11 cellular contexts compared by ENCODE assay signal in genomic region chr1:86082183-86082582, GRCh38.
A peak's percentile ranks its signal among the peaks of the same experiment; 100 is the strongest.
DNase-seq lines count a peak whose midpoint lies in the region; ATAC-seq and TF ChIP-seq lines count a peak whose summit lies in the region.
"Had no signal": no experiment of that assay in that cellular context is flagged by ENCODE, and none has a peak within 500 bp of the region (broad histone marks: within the 10 kb centered on the region; RNA-seq: fewer than 3 reads in every experiment).

No MANE protein-coding gene starts in this region.

- no peak overlapping the region for H3K4me2 ChIP-seq in OCI-LY7 (ENCODE audit: low read length)

- no peaks in the 10 kb centered on the region for H3K79me2 ChIP-seq in OCI-LY7 (ENCODE audit: insufficient read depth, low read depth, low read length)

- H2AFZ ChIP-seq in OCI-LY7 (ENCODE audit: low read length): no peak overlapping the region

- H3K4me3 ChIP-seq in OCI-LY7 (ENCODE audit: low read depth, low read length, poor library complexity, severe bottlenecking): no peak overlapping the region
- H3K4me3 ChIP-seq in foreskin fibroblast (ENCODE audit: low read depth in 1 of 2, low read length in 2 of 2): no peak overlapping the region
- H3K4me3 ChIP-seq in thyroid gland (replicated peaks in 1 of 3): no peak overlapping the region
- H3K4me3 ChIP-seq: ascending aorta, upper lobe of left lung had no signal

- H3K4me1 ChIP-seq in OCI-LY7 (ENCODE audit: insufficient read depth, low read length, poor library complexity, severe bottlenecking): no peaks in the 10 kb centered on the region
- no peaks in the 10 kb centered on the region for H3K4me1 ChIP-seq in thyroid gland
- H3K4me1 ChIP-seq: ascending aorta, Caco-2, upper lobe of left lung had no signal

- intact Hi-C loops in OCI-LY7 (cut with micrococcal nuclease; ENCODE audit: unreplicated experiment): no loop called here
- intact Hi-C loops in thyroid gland (cut with DNase I): no loop called here

- H3K36me3 ChIP-seq in OCI-LY7 (ENCODE audit: insufficient read depth, low read length) (no peaks in the 10 kb centered on the region), thyroid gland (no peaks in the 10 kb centered on the region)
- H3K36me3 ChIP-seq: ascending aorta, upper lobe of left lung had no signal

- no peak for ATAC-seq in GM18498 (IDR thresholded peaks at IDR 0.05; ENCODE audit: unreplicated experiment)

- TF ChIP-seq CTCF in OCI-LY7 (conservative IDR thresholded peaks at IDR 0.05; ENCODE audit: low read length): peak; percentile 55
- TF ChIP-seq CTCF in foreskin fibroblast (IDR thresholded peaks at IDR 0.05; ENCODE audit: low read depth, low read length): peak; percentile 6
- no peak for TF ChIP-seq CTCF in thyroid gland (IDR thresholded peaks at IDR 0.05)

- H3K27me3 ChIP-seq in thyroid gland: no peaks in the 10 kb centered on the region
- H3K27me3 ChIP-seq: ascending aorta, upper lobe of left lung had no signal

- H3K27ac ChIP-seq in OCI-LY7 (ENCODE audit: low read depth, low read length, poor library complexity, severe bottlenecking) (no peak overlapping the region), thyroid gland (no peak overlapping the region)
- H3K27ac ChIP-seq: ascending aorta, upper lobe of left lung had no signal

- CTCF ChIA-PET in OCI-LY7 (lab: Charles Lee; ENCODE audit: unreplicated experiment): no interaction called here

- TF ChIP-seq POLR2A in thyroid gland (IDR thresholded peaks at IDR 0.05): no peak

- DNase-seq in ELR (ENCODE audit: low read depth): peak; percentile 41
- DNase-seq in HCEC 1CT: peak; percentile 7
- no peak for DNase-seq in OCI-LY7 (ENCODE audit: low spot score)
- DNase-seq in foreskin fibroblast: no peak
- DNase-seq in thyroid gland: no peak
- DNase-seq in kidney glomerular epithelial cell (lab: John Stamatoyannopoulos, UW): no peak
- no peak for DNase-seq in HPDE6-E6E7 (ENCODE audit: extremely low spot score)
- DNase-seq: Caco-2 had no signal

- H4K20me1 ChIP-seq in OCI-LY7 (ENCODE audit: insufficient read depth, low read length): no peaks in the 10 kb centered on the region

- no TSS peak for BruUV-seq in OCI-LY7 (replicated peaks; lab: Mats Ljungman, UMichigan)

- H3K9me3 ChIP-seq in OCI-LY7 (ENCODE audit: low read length) (no peaks in the 10 kb centered on the region), thyroid gland (no peaks in the 10 kb centered on the region)
- H3K9me3 ChIP-seq: Caco-2, upper lobe of left lung had no signal

- H3K9me2 ChIP-seq in OCI-LY7 (ENCODE audit: insufficient read depth, low read length): no peaks in the 10 kb centered on the region

- POLR2A ChIA-PET in OCI-LY7 (lab: Charles Lee): no interaction called here

Comparison
In these comparisons a context has a peak if more than half of its experiments do, and no peak if none do; other contexts are left out.
1. DNase-seq: peak in ELR (single experiment) and HCEC 1CT (single experiment); none in OCI-LY7 (single experiment), foreskin fibroblast (0 of 2), thyroid gland (0 of 2), kidney glomerular epithelial cell (single experiment) and HPDE6-E6E7 (single experiment).
2. CTCF ChIP-seq: peak in OCI-LY7 (single experiment) and foreskin fibroblast (single experiment); none in thyroid gland (0 of 6).